In the genomic region with DNA sequence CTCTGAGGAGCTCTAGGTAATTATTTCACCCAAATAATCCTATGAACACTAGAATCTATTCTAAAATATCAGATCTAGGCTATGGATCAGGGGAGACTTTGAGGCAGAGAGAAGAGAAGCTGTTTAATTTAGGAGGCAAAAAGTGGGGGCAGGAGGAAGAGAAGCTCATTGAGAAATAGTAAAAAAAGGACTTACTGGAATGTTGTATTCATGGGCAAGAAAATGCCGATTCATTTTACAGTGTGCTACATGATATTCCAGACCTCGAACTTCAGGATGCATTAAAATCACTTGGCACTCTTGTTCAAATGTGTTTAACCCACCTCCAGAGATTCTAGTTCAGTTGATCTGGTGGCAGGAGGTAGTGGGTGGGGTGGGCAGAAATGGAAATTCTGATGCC, we compare ENCODE assay signal across 17 cellular contexts.
"Had no signal": no experiment of that assay in that cellular context is flagged by ENCODE, and none has a peak within 500 bp of the region (broad histone marks: within the 10 kb centered on the region; RNA-seq: fewer than 3 reads in every experiment).

No MANE protein-coding gene starts in this region.

- H3K4me3 ChIP-seq: dorsolateral prefrontal cortex, right atrium auricular region, stomach, testis, upper lobe of right lung had no signal

- H3K4me1 ChIP-seq: right atrium auricular region, stomach, testis, upper lobe of right lung had no signal

- H3K27me3 ChIP-seq: right atrium auricular region, stomach, testis, upper lobe of right lung had no signal

- H3K27ac ChIP-seq: dorsolateral prefrontal cortex, right atrium auricular region, stomach, testis, upper lobe of right lung had no signal

- H3K9me3 ChIP-seq: right atrium auricular region, testis, upper lobe of right lung had no signal

- ATAC-seq: upper lobe of right lung had no signal

- H3K36me3 ChIP-seq: right atrium auricular region, stomach, upper lobe of right lung had no signal

- DNase-seq: activated B cell treated with CpG ODN at 0.5 μM for 24 hours; activated CD4-positive, alpha-beta T cell treated with anti-CD3 and anti-CD28 coated beads for 48 hours; activated CD8-positive, alpha-beta memory T cell treated with anti-CD3 and anti-CD28 coated beads, Interleukin-2, amount 50 U/mL, for 48 hours; activated gamma-delta T cell treated with Interleukin-2 at 50 U/mL for 16 hours; activated naive CD8-positive, alpha-beta T cell treated with anti-CD3 and anti-CD28 coated beads, Interleukin-2, amount 10 ng/mL, durations not matched to agents 7 days and 5 days; aorta; dorsolateral prefrontal cortex; endodermal cell; glutamatergic neuron; hypothalamus; nucleus accumbens; small intestine; stomach; T-helper 2 cell; testis; upper lobe of right lung had no signal
